Comparison of ENCODE assay signal across 8 cellular contexts in the genomic region with DNA sequence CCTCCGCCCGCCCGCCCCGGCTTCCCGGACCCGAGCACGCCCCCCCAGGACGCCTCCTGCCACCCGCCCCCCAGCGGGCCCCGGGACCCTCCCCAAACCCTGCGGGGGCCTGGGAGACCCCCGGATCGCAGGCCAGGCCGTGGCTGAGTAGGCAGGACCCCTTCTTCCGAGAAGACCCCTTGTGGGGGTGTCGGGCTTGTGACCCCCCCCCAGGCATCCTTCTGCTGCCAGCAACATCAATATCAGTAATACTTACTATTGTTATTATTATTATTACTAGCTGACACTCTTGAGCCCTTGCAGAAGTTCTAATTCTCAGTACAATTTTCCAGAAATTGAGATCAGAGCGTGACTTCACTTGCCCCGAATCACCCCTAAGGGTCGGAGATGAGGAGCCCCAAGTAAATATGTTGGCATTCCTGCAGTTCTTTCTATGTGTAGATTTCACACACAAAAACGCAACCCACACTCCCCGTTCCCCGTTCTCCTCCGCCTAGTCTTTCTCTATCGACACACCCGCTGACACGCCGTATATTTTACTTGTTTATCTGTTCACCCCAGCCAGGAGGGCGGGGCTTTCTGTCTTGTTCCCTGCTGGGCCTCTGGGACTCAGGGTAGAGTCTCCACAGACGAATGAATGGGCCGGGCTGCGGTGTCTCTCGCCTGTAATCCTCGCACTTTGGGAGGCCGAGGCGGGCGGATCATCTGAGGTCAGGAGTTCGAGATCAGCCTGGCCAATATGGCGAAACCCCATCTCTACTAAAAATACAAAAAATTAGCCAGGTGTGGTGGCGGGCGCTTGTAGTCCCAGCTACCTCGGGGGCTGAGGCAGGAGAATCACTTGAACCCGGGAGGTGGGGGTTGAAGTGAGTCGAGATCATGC. TPM values are rescaled to one million over a fixed set of nuclear protein-coding genes. Genes with fewer than 3 reads are reported as not detected.
DNase-seq lines count a peak whose midpoint lies in the region; ATAC-seq and TF ChIP-seq lines count a peak whose summit lies in the region.

No MANE protein-coding gene starts in this region.

- intact Hi-C loops in breast epithelium (cut with DNase I; ENCODE audit: low total_unique reads), result no loop called here

- H3F3A ChIP-seq in DOHH2 (ENCODE audit: control insufficient read depth, insufficient read depth), result peaks cover 8% of the 10 kb centered on the region

- H3K36me3 ChIP-seq in DOHH2 (ENCODE audit: control insufficient read depth, low read length) (no peaks in the 10 kb centered on the region; the same call in 1 of the 2 replicates), breast epithelium (no peaks in the 10 kb centered on the region)

- H3K4me2 ChIP-seq in DOHH2 (ENCODE audit: low read length), result peak overlapping the region; percentile 44

- H4K20me1 ChIP-seq in DOHH2 (ENCODE audit: control insufficient read depth, insufficient read depth, low read depth, low read length), result no peaks in the 10 kb centered on the region

- no peak for TF ChIP-seq CTCF in DOHH2 (IDR thresholded peaks at IDR 0.05; ENCODE audit: low read depth, low read length, poor library complexity, severe bottlenecking)
- TF ChIP-seq CTCF in breast epithelium (IDR thresholded peaks at IDR 0.05), result no peak

- H3K4me3 ChIP-seq in DOHH2 (ENCODE audit: low read length) (peak overlapping the region; percentile 39; the same call in 1 of the 2 replicates), breast epithelium (peak overlapping the region; percentile 42 to 70 (median 68))

- ATAC-seq in HG02884 (IDR thresholded peaks at IDR 0.05; ENCODE audit: unreplicated experiment) (no peak), HG03196 (IDR thresholded peaks at IDR 0.05; ENCODE audit: unreplicated experiment) (no peak)

- peak; percentile 87 for DNase-seq in NCI-H146 (lab: John Stamatoyannopoulos, UW)
- DNase-seq in T-helper 9 cell, result peak; percentile 58
- peak; percentile 79 to 82 for DNase-seq in breast epithelium (ENCODE audit: low spot score in 2 of 2)
- DNase-seq in inferior parietal cortex (ENCODE audit: extremely low spot score), result peak; percentile 60
- peak; percentile 53 to 61 for DNase-seq in stimulated activated CD4-positive, alpha-beta T cell treated with anti-CD3 and anti-CD28 coated beads, Interleukin-15, amount 100 ng/mL, for 48 hours (ENCODE audit: low read depth in 2 of 2)

- no peaks in the 10 kb centered on the region for H3K9me2 ChIP-seq in DOHH2 (replicated peaks; ENCODE audit: control insufficient read depth, low read length)

- H3K4me1 ChIP-seq in DOHH2 (ENCODE audit: control insufficient read depth, low read length) (peaks cover 13% of the 10 kb centered on the region), breast epithelium (no peaks in the 10 kb centered on the region)

- no peaks in the 10 kb centered on the region for H3K79me2 ChIP-seq in DOHH2 (ENCODE audit: control insufficient read depth, low read length)

- TF ChIP-seq POLR2A in breast epithelium (IDR thresholded peaks at IDR 0.05), result no peak

- H3K27me3 ChIP-seq in DOHH2 (ENCODE audit: control insufficient read depth, low read length) (peaks cover 11% of the 10 kb centered on the region; the same call in 1 of the 2 replicates), breast epithelium (no peaks in the 10 kb centered on the region)

- H3K27ac ChIP-seq in DOHH2 (ENCODE audit: low read depth, low read length) (no peak overlapping the region), breast epithelium (peak overlapping the region; percentile 88 to 90)

- H3K9me3 ChIP-seq in DOHH2 (ENCODE audit: control insufficient read depth, insufficient read depth, low read length), result no peaks in the 10 kb centered on the region
- no peaks in the 10 kb centered on the region for H3K9me3 ChIP-seq in breast epithelium

RNA-seq across cellular contexts. Expression of a gene that starts 14.7 kb away (rescaled TPM):
- total RNA-seq in breast epithelium, result 100 to 1,000 TPM; 329 to 407 (median 397) TPM

RNA-seq across cellular contexts. Expression of a gene that starts 18.5 kb away (rescaled TPM):
- 10 to 100 TPM; 25.3 to 65.6 (median 35.1) TPM for total RNA-seq in breast epithelium

RNA-seq across cellular contexts. Expression of a gene that starts 46.6 kb away (rescaled TPM):
- 10 to 100 TPM; 40.5 to 52.0 (median 42.3) TPM for total RNA-seq in breast epithelium
